23 cellular contexts compared by ENCODE assay signal in genomic region chr6:35679399-35679798, GRCh38. TPM values are rescaled to one million over a fixed set of nuclear protein-coding genes. Genes with fewer than 3 reads are reported as not detected.
DNase-seq lines count a peak whose midpoint lies in the region; ATAC-seq, FAIRE-seq and TF ChIP-seq lines count a peak whose summit lies in the region.
"Had no signal": no experiment of that assay in that cellular context is flagged by ENCODE, and none has a peak within 500 bp of the region (broad histone marks: within the 10 kb centered on the region; RNA-seq: fewer than 3 reads in every experiment).

No MANE protein-coding gene starts in this region.

- no peak for TF ChIP-seq POLR2A in HepG2 (IDR thresholded peaks at IDR 0.05; ENCODE audit: insufficient read depth in 1 of 2, low read depth in 2 of 2, low read length in 2 of 2)
- no peak for TF ChIP-seq POLR2A in right lobe of liver (IDR thresholded peaks at IDR 0.05)
- no peak for TF ChIP-seq POLR2A in gastrocnemius medialis (IDR thresholded peaks at IDR 0.05)

- no peak for DNase-seq in activated T-cell treated with anti-CD3 and anti-CD28 coated beads, Interleukin-2, amount 50 U/mL, for 24 hours
- no peak for DNase-seq in activated T-cell treated with anti-CD3 and anti-CD28 coated beads, Interleukin-2, amount 50 U/mL, for 1 hour
- no peak for DNase-seq in HepG2 (ENCODE audit: low spot score)
- no peak for DNase-seq in right lobe of liver
- DNase-seq in activated T-helper 2 cell treated with anti-CD3 and anti-CD28 coated beads, Interferon-gamma antibody, Interleukin-2, Interleukin-4, amounts not matched to agents 10 μg/mL and 5 μg/mL and 100 μg/mL, durations not matched to agents 14 hours and 24 hours and 36 hours (ENCODE audit: low spot score) = no peak
- DNase-seq in gastrocnemius medialis = no peak
- no peak for DNase-seq in kidney
- DNase-seq: 8988T, DMS79, H9, Karpas-422, MG63, NCI-H1417, NCI-H1694 treated with DMSO at 0.1 percent for 48 hours, NCI-H2081 treated with DMSO at 0.1 percent for 48 hours, NCI-H2171 treated with DMSO at 0.1 percent for 48 hours, NCI-H524 treated with DMSO at 0.1 percent for 48 hours, Peyer's patch had no signal

- H3K79me2 ChIP-seq in HepG2 (ENCODE audit: insufficient read depth, low read length) = peaks cover 59% of the 10 kb centered on the region

- peaks cover 0 to 4% of the 10 kb centered on the region in 2 experiments; a peak in 2 of 5 replicates for H3K36me3 ChIP-seq in HepG2 (replicated peaks in 1 of 2; ENCODE audit: control insufficient read depth in 1 of 2, insufficient read depth in 2 of 2, low read length in 2 of 2)
- H3K36me3 ChIP-seq in right lobe of liver = peaks cover 0 to 46% (median 19%) of the 10 kb centered on the region in 4 donors
- peaks cover 0 to 73% of the 10 kb centered on the region in 2 donors for H3K36me3 ChIP-seq in gastrocnemius medialis
- H3K36me3 ChIP-seq in kidney (ENCODE audit: control insufficient read depth in 1 of 2, insufficient read depth in 2 of 2, low read length in 2 of 2) = no peaks in the 10 kb centered on the region
- H3K36me3 ChIP-seq: MG63, SJSA1 had no signal

- POLR2A ChIA-PET in HepG2 (lab: Yijun Ruan, JAX) = no interaction called here

- H3K27me3 Mint-ChIP-seq in activated T-cell treated with anti-CD3 and anti-CD28 coated beads, Interleukin-2, amount 50 U/mL, for 24 hours = no peaks in the 10 kb centered on the region
- no peaks in the 10 kb centered on the region for H3K27me3 Mint-ChIP-seq in activated T-helper 2 cell treated with anti-CD3 and anti-CD28 coated beads, Interferon-gamma antibody, Interleukin-2, Interleukin-4, amounts not matched to agents 10 μg/mL and 5 μg/mL and 100 μg/mL, durations not matched to agents 14 hours and 24 hours and 36 hours (ENCODE audit: low read depth)
- H3K27me3 Mint-ChIP-seq: IgD-negative memory B cell had no signal

- no TSS peak for BruUV-seq in HepG2 (replicated peaks; lab: Mats Ljungman, UMichigan)

- 96% methylated on average over 1 of the region's 1 CpG for WGBS in HepG2 (ENCODE audit: low lambda C conversion rate)
- 100% methylated on average over 1 of the region's 1 CpG for WGBS in right lobe of liver (ENCODE audit: insufficient coverage, low coverage, low lambda C conversion rate, missing lambda C conversion rate)

- ATAC-seq in HepG2 (no peak), right lobe of liver (no peak), gastrocnemius medialis (no peak), HG03457 (IDR thresholded peaks at IDR 0.05; ENCODE audit: unreplicated experiment) (no peak)
- ATAC-seq: Right ventricle myocardium inferior had no signal

- no peak for TF ChIP-seq RAD21 in HepG2 (CRISPR knock-in tag; IDR thresholded peaks at IDR 0.05)

- no peak overlapping the region for H2AFZ ChIP-seq in HepG2 (ENCODE audit: low read length)

- H3K4me1 Mint-ChIP-seq in activated T-cell treated with anti-CD3 and anti-CD28 coated beads, Interleukin-2, amount 50 U/mL, for 24 hours (ENCODE audit: low read depth) = peaks cover 80% of the 10 kb centered on the region
- H3K4me1 Mint-ChIP-seq in activated T-helper 2 cell treated with anti-CD3 and anti-CD28 coated beads, Interferon-gamma antibody, Interleukin-2, Interleukin-4, amounts not matched to agents 10 μg/mL and 5 μg/mL and 100 μg/mL, durations not matched to agents 14 hours and 24 hours and 36 hours (ENCODE audit: low read depth) = peaks cover 61% of the 10 kb centered on the region

- peak overlapping the region; percentile 81 for H3K27ac Mint-ChIP-seq in activated T-cell treated with anti-CD3 and anti-CD28 coated beads, Interleukin-2, amount 50 U/mL, for 24 hours
- peak overlapping the region; percentile 33 for H3K27ac Mint-ChIP-seq in activated T-helper 2 cell treated with anti-CD3 and anti-CD28 coated beads, Interferon-gamma antibody, Interleukin-2, Interleukin-4, amounts not matched to agents 10 μg/mL and 5 μg/mL and 100 μg/mL, durations not matched to agents 14 hours and 24 hours and 36 hours
- H3K27ac Mint-ChIP-seq: H9, IgD-negative memory B cell had no signal

- TF ChIP-seq CTCF in HepG2 (CRISPR knock-in tag; IDR thresholded peaks at IDR 0.05) (no peak), right lobe of liver (IDR thresholded peaks at IDR 0.05) (no peak), gastrocnemius medialis (IDR thresholded peaks at IDR 0.05 in 4 of 5, conservative IDR thresholded peaks at IDR 0.05 in 1 of 5) (no peak), kidney (IDR thresholded peaks at IDR 0.05; ENCODE audit: borderline replicate concordance, extremely low read depth, insufficient read depth) (no peak)

- no peaks in the 10 kb centered on the region for H3K4me1 ChIP-seq in HepG2 (ENCODE audit: insufficient read depth, low read length)
- H3K4me1 ChIP-seq in right lobe of liver = peaks cover 3 to 43% (median 22%) of the 10 kb centered on the region in 4 donors
- H3K4me1 ChIP-seq in gastrocnemius medialis = peaks cover 84 to 88% of the 10 kb centered on the region in 2 donors
- peaks cover 0 to 13% of the 10 kb centered on the region in 2 donors for H3K4me1 ChIP-seq in kidney (ENCODE audit: control insufficient read depth in 1 of 2, insufficient read depth in 1 of 2, low read depth in 1 of 2, low read length in 2 of 2)

- no peak for TF ChIP-seq EP300 in HepG2 (IDR thresholded peaks at IDR 0.05; ENCODE audit: low read depth in 2 of 2, low read length in 2 of 2)
- TF ChIP-seq EP300 in HepG2 (CRISPR knock-in tag; IDR thresholded peaks at IDR 0.05; ENCODE audit: borderline replicate concordance) = no peak

- FAIRE-seq in HepG2 (lab: Jason Lieb, UNC) (no peak), kidney (lab: Jason Lieb, UNC) (no peak)

- H3K4me3 Mint-ChIP-seq in activated T-cell treated with anti-CD3 and anti-CD28 coated beads, Interleukin-2, amount 50 U/mL, for 24 hours = no peak overlapping the region
- H3K4me3 Mint-ChIP-seq in activated T-helper 2 cell treated with anti-CD3 and anti-CD28 coated beads, Interferon-gamma antibody, Interleukin-2, Interleukin-4, amounts not matched to agents 10 μg/mL and 5 μg/mL and 100 μg/mL, durations not matched to agents 14 hours and 24 hours and 36 hours (ENCODE audit: low read depth) = no peak overlapping the region
- H3K4me3 Mint-ChIP-seq: H9, IgD-negative memory B cell had no signal

- in situ Hi-C loops in HepG2 (cut with HindIII; ENCODE audit: extremely low pct_ligation_motif_present, low pct_unique_long_range_greater_than_20kb) = no loop called here
- in situ Hi-C loops in gastrocnemius medialis (cut with MboI; ENCODE audit: low sequenced_read_pairs in 4 of 4) = loop anchor here in 1 of 4 donors (10.0 kb wide), 1 partner anchor 55 kb away; no protein-coding TSS in a partner anchor

- H3K9ac ChIP-seq in HepG2 (ENCODE audit: insufficient read depth, low read depth, low read length) (no peak overlapping the region), kidney (ENCODE audit: low read length in 2 of 2) (no peak overlapping the region)

- CTCF ChIA-PET in HepG2 (lab: Yijun Ruan, JAX; ENCODE audit: low intra/inter-chr PET ratio, low total read pairs) = no interaction called here

- peaks cover 54% of the 10 kb centered on the region for H3K36me3 Mint-ChIP-seq in activated T-cell treated with anti-CD3 and anti-CD28 coated beads, Interleukin-2, amount 50 U/mL, for 24 hours (ENCODE audit: low read depth)
- H3K36me3 Mint-ChIP-seq in activated T-helper 2 cell treated with anti-CD3 and anti-CD28 coated beads, Interferon-gamma antibody, Interleukin-2, Interleukin-4, amounts not matched to agents 10 μg/mL and 5 μg/mL and 100 μg/mL, durations not matched to agents 14 hours and 24 hours and 36 hours (ENCODE audit: low read depth) = peaks cover 40% of the 10 kb centered on the region
- H3K36me3 Mint-ChIP-seq: IgD-negative memory B cell had no signal

- no peaks in the 10 kb centered on the region for H3K9me3 Mint-ChIP-seq in activated T-cell treated with anti-CD3 and anti-CD28 coated beads, Interleukin-2, amount 50 U/mL, for 24 hours
- H3K9me3 Mint-ChIP-seq in activated T-helper 2 cell treated with anti-CD3 and anti-CD28 coated beads, Interferon-gamma antibody, Interleukin-2, Interleukin-4, amounts not matched to agents 10 μg/mL and 5 μg/mL and 100 μg/mL, durations not matched to agents 14 hours and 24 hours and 36 hours = peaks cover 3% of the 10 kb centered on the region
- H3K9me3 Mint-ChIP-seq: H9, IgD-negative memory B cell had no signal

- no peaks in the 10 kb centered on the region for H3K27me3 ChIP-seq in HepG2 (ENCODE audit: control insufficient read depth in 1 of 2, insufficient read depth in 2 of 2, low read length in 2 of 2)
- H3K27me3 ChIP-seq in right lobe of liver = no peaks in the 10 kb centered on the region
- no peaks in the 10 kb centered on the region for H3K27me3 ChIP-seq in gastrocnemius medialis
- H3K27me3 ChIP-seq: MG63, Peyer's patch had no signal

- no peaks in the 10 kb centered on the region for H3K9me3 ChIP-seq in HepG2 (ENCODE audit: low read length)
- H3K9me3 ChIP-seq in right lobe of liver = no peaks in the 10 kb centered on the region
- no peaks in the 10 kb centered on the region for H3K9me3 ChIP-seq in gastrocnemius medialis
- no peaks in the 10 kb centered on the region for H3K9me3 ChIP-seq in kidney (ENCODE audit: control insufficient read depth in 1 of 2, low read length in 2 of 2)
- H3K9me3 ChIP-seq: MG63, Peyer's patch, SJSA1 had no signal

- H3K4me2 ChIP-seq in HepG2 (ENCODE audit: low read depth, low read length) = no peak overlapping the region

- no peak overlapping the region for H3K27ac ChIP-seq in HepG2 (ENCODE audit: extremely low read length, insufficient read depth, low read length)
- no peak overlapping the region for H3K27ac ChIP-seq in right lobe of liver
- peak overlapping the region; percentile 0 to 97 (median 80) for H3K27ac ChIP-seq in gastrocnemius medialis
- H3K27ac ChIP-seq in kidney (ENCODE audit: low read depth in 2 of 2, low read length in 2 of 2) = no peak overlapping the region
- H3K27ac ChIP-seq: C4-2B, Peyer's patch, SJSA1 had no signal

- no peaks in the 10 kb centered on the region for H4K20me1 ChIP-seq in HepG2 (ENCODE audit: insufficient read depth, low read length)

- no peak overlapping the region for H3K4me3 ChIP-seq in HepG2 (replicated peaks in 1 of 3; ENCODE audit: insufficient read depth in 1 of 3, low read depth in 2 of 3, low read length in 3 of 3)
- H3K4me3 ChIP-seq in right lobe of liver = no peak overlapping the region
- H3K4me3 ChIP-seq in gastrocnemius medialis = peak overlapping the region; percentile 19 to 85 (median 60)
- no peak overlapping the region for H3K4me3 ChIP-seq in kidney (ENCODE audit: low read length in 2 of 2)
- H3K4me3 ChIP-seq: MG63, Peyer's patch, SJSA1 had no signal

- intact Hi-C loops in HepG2 (cut with micrococcal nuclease; ENCODE audit: unreplicated experiment) = no loop called here
- intact Hi-C loops in right lobe of liver (cut with DNase I) = no loop called here
- intact Hi-C loops in activated T-helper 2 cell treated with anti-CD3 and anti-CD28 coated beads, Interferon-gamma antibody, Interleukin-2, Interleukin-4, amounts not matched to agents 10 μg/mL and 5 μg/mL and 100 μg/mL, durations not matched to agents 14 hours and 24 hours and 36 hours (cut with micrococcal nuclease) = no loop called here
- intact Hi-C loops in gastrocnemius medialis (cut with DNase I; ENCODE audit: low total_unique reads) = no loop called here
- intact Hi-C loops in kidney (cut with DNase I) = no loop called here

RNA-seq across cellular contexts. Expression of gene FKBP5, which starts 9.3 kb away (rescaled TPM):
- total RNA-seq in HepG2 (2016; rRNA removed; fragmentation: Illumina TruSeq; extraction: Trizol) (17.4 and 30.9 TPM in 2 replicates), right lobe of liver (100 to 1,000 TPM in 5 of 6 experiments, 10 to 100 TPM in 1; 36.1 to 387 (median 111) TPM), gastrocnemius medialis (1,000 to 10,000 TPM in 2 of 4 donors, 100 to 1,000 TPM in 2; 665 to 1,753 (median 1,205) TPM), kidney (267 TPM)
- total RNA-seq in HepG2 (2016; cell fraction: cytosol; rRNA removed; fragmentation: Illumina TruSeq; extraction: Trizol; ENCODE audit: low read depth) = 9.1 and 9.8 TPM in 2 replicates
- total RNA-seq in HepG2 (2016; cell fraction: insoluble cytoplasmic fraction; rRNA removed; fragmentation: Illumina TruSeq; extraction: Trizol) = 17.4 and 28.9 TPM in 2 replicates
- total RNA-seq in HepG2 (2016; cell fraction: membrane; rRNA removed; fragmentation: Illumina TruSeq; extraction: Trizol) = 15.6 and 16.6 TPM in 2 replicates
- 13.7 and 15.0 TPM in 2 replicates for total RNA-seq in HepG2 (2016; cell fraction: nucleus; rRNA removed; fragmentation: Illumina TruSeq; extraction: Trizol)
- polyA plus RNA-seq in HepG2 (2011; rRNA removed) (6.9 and 8.0 TPM in 2 replicates), kidney (ENCODE audit: insufficient read depth, low read depth, low replicate concordance) (45.6 TPM)
- 4.0 and 5.9 TPM in 2 replicates for polyA plus RNA-seq in HepG2 (2011; cell fraction: cytosol; rRNA removed)
- 2.9 and 3.5 TPM in 2 replicates for polyA plus RNA-seq in HepG2 (2011; cell fraction: nucleus; rRNA removed)
- polyA plus RNA-seq in HepG2 (2012) = 13.9 and 16.1 TPM in 2 replicates
- polyA plus RNA-seq in HepG2 (2016; cell fraction: cytosol; fragmentation: Illumina TruSeq; extraction: Trizol; ENCODE audit: low read depth) = 2.6 and 2.8 TPM in 2 replicates
- 46.6 and 52.0 TPM in 2 replicates for polyA plus RNA-seq in HepG2 (2016; cell fraction: insoluble cytoplasmic fraction; fragmentation: Illumina TruSeq; extraction: Trizol; ENCODE audit: low read depth)
- polyA plus RNA-seq in HepG2 (2016; cell fraction: membrane; fragmentation: Illumina TruSeq; extraction: Trizol; ENCODE audit: low read depth) = 10.4 and 11.9 TPM in 2 replicates
- 24.1 and 24.8 TPM in 2 replicates for polyA plus RNA-seq in HepG2 (2016; cell fraction: nucleus; fragmentation: Illumina TruSeq; extraction: Trizol; ENCODE audit: insufficient read depth, low read depth)
- 4.5 and 8.4 TPM in 2 replicates for polyA minus RNA-seq in HepG2 (2011; rRNA and poly(A)+ RNA removed; ENCODE audit: low replicate concordance)
- polyA minus RNA-seq in HepG2 (2011; cell fraction: cytosol; rRNA and poly(A)+ RNA removed) = 6.9 and 7.1 TPM in 2 replicates
- polyA minus RNA-seq in HepG2 (2011; cell fraction: nucleus; rRNA and poly(A)+ RNA removed) = 7.6 and 10.1 TPM in 2 replicates
- 88.1 and 90.9 TPM in 2 replicates for total RNA-seq in activated T-helper 2 cell treated with anti-CD3 and anti-CD28 coated beads, Interferon-gamma antibody, Interleukin-2, Interleukin-4, amounts not matched to agents 10 μg/mL and 5 μg/mL and 100 μg/mL, durations not matched to agents 14 hours and 24 hours and 36 hours

RNA-seq across cellular contexts. Expression of gene ARMC12, which starts 57.4 kb away (rescaled TPM):
- total RNA-seq in HepG2 (2016; rRNA removed; fragmentation: Illumina TruSeq; extraction: Trizol) (not detected in 2 replicates), right lobe of liver (1 to 10 TPM in 3 of 6 experiments, under 1 TPM in 3; 0.22 to 4.4 (median 0.92) TPM), gastrocnemius medialis (1 to 10 TPM in 1 of 4 donors, not detected in 3; 6.2 TPM), kidney (0.47 TPM)
- not detected in 2 replicates for total RNA-seq in HepG2 (2016; cell fraction: cytosol; rRNA removed; fragmentation: Illumina TruSeq; extraction: Trizol; ENCODE audit: low read depth)
- 0.17 TPM in 1 of 2 replicates, not detected in the other for total RNA-seq in HepG2 (2016; cell fraction: insoluble cytoplasmic fraction; rRNA removed; fragmentation: Illumina TruSeq; extraction: Trizol)
- not detected in 2 replicates for total RNA-seq in HepG2 (2016; cell fraction: membrane; rRNA removed; fragmentation: Illumina TruSeq; extraction: Trizol)
- not detected in 2 replicates for total RNA-seq in HepG2 (2016; cell fraction: nucleus; rRNA removed; fragmentation: Illumina TruSeq; extraction: Trizol)
- polyA plus RNA-seq in HepG2 (2011; rRNA removed) (1.3 and 1.4 TPM in 2 replicates), kidney (ENCODE audit: insufficient read depth, low read depth, low replicate concordance) (0.69 TPM)
- 0.71 and 1.0 TPM in 2 replicates for polyA plus RNA-seq in HepG2 (2011; cell fraction: cytosol; rRNA removed)
- 4.4 and 4.7 TPM in 2 replicates for polyA plus RNA-seq in HepG2 (2011; cell fraction: nucleus; rRNA removed)
- polyA plus RNA-seq in HepG2 (2012) = 0.15 and 0.76 TPM in 2 replicates
- 0.15 TPM in 1 of 2 replicates, not detected in the other for polyA plus RNA-seq in HepG2 (2016; cell fraction: cytosol; fragmentation: Illumina TruSeq; extraction: Trizol; ENCODE audit: low read depth)
- polyA plus RNA-seq in HepG2 (2016; cell fraction: insoluble cytoplasmic fraction; fragmentation: Illumina TruSeq; extraction: Trizol; ENCODE audit: low read depth) = not detected in 2 replicates
- polyA plus RNA-seq in HepG2 (2016; cell fraction: membrane; fragmentation: Illumina TruSeq; extraction: Trizol; ENCODE audit: low read depth) = not detected in 2 replicates
- polyA plus RNA-seq in HepG2 (2016; cell fraction: nucleus; fragmentation: Illumina TruSeq; extraction: Trizol; ENCODE audit: insufficient read depth, low read depth) = 0.47 TPM in 1 of 2 replicates, not detected in the other
- 0.21 and 0.38 TPM in 2 replicates for polyA minus RNA-seq in HepG2 (2011; rRNA and poly(A)+ RNA removed; ENCODE audit: low replicate concordance)
- polyA minus RNA-seq in HepG2 (2011; cell fraction: cytosol; rRNA and poly(A)+ RNA removed) = not detected in 2 replicates
- polyA minus RNA-seq in HepG2 (2011; cell fraction: nucleus; rRNA and poly(A)+ RNA removed) = 1.2 TPM in 1 of 2 replicates, not detected in the other
- total RNA-seq in activated T-helper 2 cell treated with anti-CD3 and anti-CD28 coated beads, Interferon-gamma antibody, Interleukin-2, Interleukin-4, amounts not matched to agents 10 μg/mL and 5 μg/mL and 100 μg/mL, durations not matched to agents 14 hours and 24 hours and 36 hours = 0.89 and 0.97 TPM in 2 replicates
- total RNA-seq: Right ventricle myocardium inferior, SJSA1 had no signal

Comparison
In these comparisons a context has a peak if more than half of its experiments do, and no peak if none do; other contexts are left out.
1. H3K27ac ChIP-seq: peak in gastrocnemius medialis (4 of 4); none in HepG2 (single experiment), right lobe of liver (0 of 3) and kidney (0 of 2).
2. H3K4me3 ChIP-seq: peak in gastrocnemius medialis (4 of 4); none in HepG2 (0 of 3), right lobe of liver (0 of 3) and kidney (0 of 2).